ENCODE assay signal across 9 cellular contexts in genomic region chr7:20786049-20786412, GRCh38. TPM values are rescaled to one million over a fixed set of nuclear protein-coding genes. Genes with fewer than 3 reads are reported as not detected.
A peak's percentile ranks its signal among the peaks of the same experiment; 100 is the strongest.
DNase-seq lines count a peak whose midpoint lies in the region; TF ChIP-seq lines count a peak whose summit lies in the region.
"Had no signal": no experiment of that assay in that cellular context is flagged by ENCODE, and none has a peak within 500 bp of the region (broad histone marks: within the 10 kb centered on the region; RNA-seq: fewer than 3 reads in every experiment).

No MANE protein-coding gene starts in this region.

- H3K4me1 ChIP-seq in stomach = peaks cover 34 to 42% (median 40%) of the 10 kb centered on the region in 4 donors

- peaks cover 0 to 11% (median 0%) of the 10 kb centered on the region in 4 donors for H3K9me3 ChIP-seq in stomach

- no peak for TF ChIP-seq CTCF in stomach (IDR thresholded peaks at IDR 0.05)

- WGBS in stomach, 5 donors = 5 to 9% (median 9%) methylated on average over 10 of the region's 10 CpGs

- H3K9me3 Mint-ChIP-seq in activated naive CD4-positive, alpha-beta T cell treated with anti-CD3 and anti-CD28 coated beads for 36 hours = peaks cover 2% of the 10 kb centered on the region
- H3K9me3 Mint-ChIP-seq in activated T-helper 1 cell treated with anti-CD3 and anti-CD28 coated beads, Interleukin-12 subunit alpha, Interleukin-12 subunit beta, Interleukin-2, Interleukin-4 antibody, amounts not matched to agents 30 ng/mL and 10 ng/mL and 1 ng/mL, durations not matched to agents 14 hours and 24 hours and 36 hours = peaks cover 3% of the 10 kb centered on the region

- H3K27ac ChIP-seq in stomach = no peak overlapping the region

- no peak for DNase-seq in activated naive CD4-positive, alpha-beta T cell treated with anti-CD3 and anti-CD28 coated beads for 36 hours
- DNase-seq in activated naive CD4-positive, alpha-beta T cell treated with anti-CD3 and anti-CD28 coated beads, Interleukin-2, amount 50 U/mL, for 16 hours = no peak
- no peak for DNase-seq in activated T-helper 1 cell treated with anti-CD3 and anti-CD28 coated beads, Interleukin-12 subunit alpha, Interleukin-12 subunit beta, Interleukin-2, Interleukin-4 antibody, amounts not matched to agents 30 ng/mL and 10 ng/mL and 1 ng/mL, durations not matched to agents 14 hours and 24 hours and 36 hours (ENCODE audit: low spot score)
- no peak for DNase-seq in stomach
- no peak for DNase-seq in cerebellum (ENCODE audit: low spot score)
- no peak for DNase-seq in NOMO-1 treated with DMSO at 0.1 percent for 48 hours (lab: John Stamatoyannopoulos, UW; ENCODE audit: unreplicated experiment)
- no peak for DNase-seq in GDM1 (lab: John Stamatoyannopoulos, UW)
- DNase-seq: activated CD4-positive, CD25-positive, alpha-beta regulatory T cell treated with anti-CD3 and anti-CD28 coated beads, Interleukin-2, amount 50 U/mL, for 72 hours had no signal

- TF ChIP-seq EP300 in stomach (IDR thresholded peaks at IDR 0.05) = no peak

- peaks cover 24% of the 10 kb centered on the region for H3K4me1 Mint-ChIP-seq in activated naive CD4-positive, alpha-beta T cell treated with anti-CD3 and anti-CD28 coated beads for 36 hours (ENCODE audit: low read depth)
- peaks cover 21% of the 10 kb centered on the region for H3K4me1 Mint-ChIP-seq in activated T-helper 1 cell treated with anti-CD3 and anti-CD28 coated beads, Interleukin-12 subunit alpha, Interleukin-12 subunit beta, Interleukin-2, Interleukin-4 antibody, amounts not matched to agents 30 ng/mL and 10 ng/mL and 1 ng/mL, durations not matched to agents 14 hours and 24 hours and 36 hours (ENCODE audit: low read depth)

- intact Hi-C loops in activated naive CD4-positive, alpha-beta T cell treated with anti-CD3 and anti-CD28 coated beads for 36 hours (cut with micrococcal nuclease) = loop anchor here (1.0 to 10.0 kb wide), 8 partner anchors 10 to 1296 kb away; partner anchors contain the start of genes CDCA7L, DNAH11 and POLR1F
- intact Hi-C loops in activated T-helper 1 cell treated with anti-CD3 and anti-CD28 coated beads, Interleukin-12 subunit alpha, Interleukin-12 subunit beta, Interleukin-2, Interleukin-4 antibody, amounts not matched to agents 30 ng/mL and 10 ng/mL and 1 ng/mL, durations not matched to agents 14 hours and 24 hours and 36 hours (cut with micrococcal nuclease) = loop anchor here (1.0 to 5.0 kb wide), 2 partner anchors 11 to 1674 kb away; no protein-coding TSS in a partner anchor
- intact Hi-C loops in stomach (cut with DNase I; ENCODE audit: low total_unique reads) = no loop called here

- peak overlapping the region; percentile 69 for H3K4me3 Mint-ChIP-seq in activated naive CD4-positive, alpha-beta T cell treated with anti-CD3 and anti-CD28 coated beads for 36 hours
- H3K4me3 Mint-ChIP-seq in activated T-helper 1 cell treated with anti-CD3 and anti-CD28 coated beads, Interleukin-12 subunit alpha, Interleukin-12 subunit beta, Interleukin-2, Interleukin-4 antibody, amounts not matched to agents 30 ng/mL and 10 ng/mL and 1 ng/mL, durations not matched to agents 14 hours and 24 hours and 36 hours = peak overlapping the region; percentile 39

- H3K36me3 Mint-ChIP-seq in activated naive CD4-positive, alpha-beta T cell treated with anti-CD3 and anti-CD28 coated beads for 36 hours (ENCODE audit: low read depth) = peaks cover 7% of the 10 kb centered on the region
- H3K36me3 Mint-ChIP-seq in activated T-helper 1 cell treated with anti-CD3 and anti-CD28 coated beads, Interleukin-12 subunit alpha, Interleukin-12 subunit beta, Interleukin-2, Interleukin-4 antibody, amounts not matched to agents 30 ng/mL and 10 ng/mL and 1 ng/mL, durations not matched to agents 14 hours and 24 hours and 36 hours (ENCODE audit: low read depth) = peaks cover 4% of the 10 kb centered on the region

- H3K4me3 ChIP-seq in iPS-11a (ENCODE audit: low read depth, low read length) (peak overlapping the region; percentile 89), stomach (peak overlapping the region in 3 of 4 donors; percentile 20 to 47 (median 34))

- peaks cover 70% of the 10 kb centered on the region for H3K27me3 Mint-ChIP-seq in activated naive CD4-positive, alpha-beta T cell treated with anti-CD3 and anti-CD28 coated beads for 36 hours (ENCODE audit: low read depth)
- peaks cover 73% of the 10 kb centered on the region for H3K27me3 Mint-ChIP-seq in activated T-helper 1 cell treated with anti-CD3 and anti-CD28 coated beads, Interleukin-12 subunit alpha, Interleukin-12 subunit beta, Interleukin-2, Interleukin-4 antibody, amounts not matched to agents 30 ng/mL and 10 ng/mL and 1 ng/mL, durations not matched to agents 14 hours and 24 hours and 36 hours (ENCODE audit: insufficient read depth)

- no peak for TF ChIP-seq POLR2A in stomach (IDR thresholded peaks at IDR 0.05)

- CTCF ChIA-PET in activated naive CD4-positive, alpha-beta T cell treated with anti-CD3 and anti-CD28 coated beads for 36 hours (lab: Charles Lee) = interaction anchor here (1.5 kb wide), 1 partner anchor 9 kb away, joined by 3 read pairs; no protein-coding TSS in a partner anchor

- no peak overlapping the region for H3K27ac Mint-ChIP-seq in activated naive CD4-positive, alpha-beta T cell treated with anti-CD3 and anti-CD28 coated beads for 36 hours
- peak overlapping the region; percentile 83 for H3K27ac Mint-ChIP-seq in activated T-helper 1 cell treated with anti-CD3 and anti-CD28 coated beads, Interleukin-12 subunit alpha, Interleukin-12 subunit beta, Interleukin-2, Interleukin-4 antibody, amounts not matched to agents 30 ng/mL and 10 ng/mL and 1 ng/mL, durations not matched to agents 14 hours and 24 hours and 36 hours

- H3K36me3 ChIP-seq in stomach = no peaks in the 10 kb centered on the region

- H3K27me3 ChIP-seq in stomach = peaks cover 51 to 100% (median 98%) of the 10 kb centered on the region in 3 donors

RNA-seq across cellular contexts. Expression of gene SP8, which starts 0.7 kb away (rescaled TPM):
- under 1 TPM in 1 of 2 experiments, not detected in 1; 0.07 TPM for total RNA-seq in activated naive CD4-positive, alpha-beta T cell treated with anti-CD3 and anti-CD28 coated beads for 36 hours
- not detected in 2 replicates for total RNA-seq in activated T-helper 1 cell treated with anti-CD3 and anti-CD28 coated beads, Interleukin-12 subunit alpha, Interleukin-12 subunit beta, Interleukin-2, Interleukin-4 antibody, amounts not matched to agents 30 ng/mL and 10 ng/mL and 1 ng/mL, durations not matched to agents 14 hours and 24 hours and 36 hours
- not detected for total RNA-seq in stomach
- polyA plus RNA-seq in stomach = not detected
- total RNA-seq in cerebellum = 0.18 TPM
